In genomic region chrX:9561199-9561598, GRCh38 we compare ENCODE assay signal across 24 cellular contexts.
DNase-seq lines count a peak whose midpoint lies in the region; ATAC-seq and TF ChIP-seq lines count a peak whose summit lies in the region.
"Had no signal": no experiment of that assay in that cellular context is flagged by ENCODE, and none has a peak within 500 bp of the region (broad histone marks: within the 10 kb centered on the region; RNA-seq: fewer than 3 reads in every experiment).

No MANE protein-coding gene starts in this region.

- no TSS peak for BruUV-seq in Caco-2 (replicated peaks; lab: Mats Ljungman, UMichigan)

- H3K9me3 ChIP-seq in CD8-positive, alpha-beta T cell (ENCODE audit: low read length): no peaks in the 10 kb centered on the region
- H3K9me3 ChIP-seq in Caco-2 (no peaks in the 10 kb centered on the region), Karpas-422 (ENCODE audit: low read length) (no peaks in the 10 kb centered on the region), GM23248 (ENCODE audit: low read depth) (no peaks in the 10 kb centered on the region)
- H3K9me3 ChIP-seq: BE2C, BLaER1 had no signal

- POLR2A ChIA-PET in CD8-positive, alpha-beta T cell (lab: Charles Lee): no interaction called here
- POLR2A ChIA-PET in Caco-2 (lab: Charles Lee): no interaction called here

- TF ChIP-seq CTCF in CD8-positive, alpha-beta T cell (IDR thresholded peaks at IDR 0.05): no peak
- TF ChIP-seq CTCF in Caco-2 (IDR thresholded peaks at IDR 0.05; ENCODE audit: insufficient read depth in 1 of 2, low read depth in 1 of 2, low read length in 1 of 2, severe bottlenecking in 1 of 2, unreplicated experiment in 1 of 2) (no peak), nephron progenitor cell (IDR thresholded peaks at IDR 0.05) (no peak)

- H3K79me2 ChIP-seq in Karpas-422 (ENCODE audit: low read length): no peaks in the 10 kb centered on the region
- H3K79me2 ChIP-seq in GM23248 (ENCODE audit: insufficient read depth): peaks cover 27% of the 10 kb centered on the region

- H4K20me1 ChIP-seq in Karpas-422 (ENCODE audit: insufficient read depth, low read depth, low read length): no peaks in the 10 kb centered on the region
- no peaks in the 10 kb centered on the region for H4K20me1 ChIP-seq in GM23248 (ENCODE audit: insufficient read depth)

- H2AFZ ChIP-seq in Karpas-422 (ENCODE audit: low read length): no peak overlapping the region
- no peak overlapping the region for H2AFZ ChIP-seq in GM23248

- H3K27me3 Mint-ChIP-seq in CD8-positive, alpha-beta T cell (ENCODE audit: low read depth): no peaks in the 10 kb centered on the region
- H3K27me3 Mint-ChIP-seq in Caco-2 (ENCODE audit: insufficient read depth, unreplicated experiment) (no peaks in the 10 kb centered on the region), nephron progenitor cell (ENCODE audit: low read depth, poor library complexity) (peaks cover 7% of the 10 kb centered on the region)
- H3K27me3 Mint-ChIP-seq: CD4-positive, alpha-beta memory T cell; CD4-positive, CD25-positive, alpha-beta regulatory T cell had no signal

- H3F3A ChIP-seq in GM23248 (ENCODE audit: insufficient read depth): peaks cover 14% of the 10 kb centered on the region; the same call in 1 of the 2 replicates

- no peak overlapping the region for H3K4me3 ChIP-seq in CD8-positive, alpha-beta T cell (ENCODE audit: low read depth, low read length)
- H3K4me3 ChIP-seq in Caco-2 (ENCODE audit: low read depth, low read length) (no peak overlapping the region), Karpas-422 (ENCODE audit: low read length) (no peak overlapping the region), GM23248 (no peak overlapping the region)
- H3K4me3 ChIP-seq: BLaER1, GM12878 had no signal

- no peaks in the 10 kb centered on the region for H3K9me3 Mint-ChIP-seq in CD8-positive, alpha-beta T cell
- H3K9me3 Mint-ChIP-seq in Caco-2 (ENCODE audit: unreplicated experiment) (no peaks in the 10 kb centered on the region), nephron progenitor cell (peaks cover 40% of the 10 kb centered on the region)

- H3K27me3 ChIP-seq in CD8-positive, alpha-beta T cell (ENCODE audit: insufficient read depth, low read length): no peaks in the 10 kb centered on the region
- H3K27me3 ChIP-seq in Caco-2 (replicated peaks; ENCODE audit: control insufficient read depth, insufficient read depth, low read length) (no peaks in the 10 kb centered on the region), Karpas-422 (ENCODE audit: low read length) (no peaks in the 10 kb centered on the region), GM23248 (replicated peaks; ENCODE audit: insufficient read depth) (no peaks in the 10 kb centered on the region)
- H3K27me3 ChIP-seq: BE2C, BLaER1 had no signal

- WGBS in GM23248 (ENCODE audit: low coverage in 1 of 2, low lambda C conversion rate in 2 of 2, missing lambda C conversion rate in 2 of 2), 2 experiments: 96 to 97% methylated on average over 5 of the region's 5 CpGs

- no peak overlapping the region for H3K27ac ChIP-seq in CD8-positive, alpha-beta T cell (ENCODE audit: low read depth, low read length)
- H3K27ac ChIP-seq in Karpas-422 (ENCODE audit: low read length) (no peak overlapping the region), GM23248 (no peak overlapping the region)
- H3K27ac ChIP-seq: BLaER1 had no signal

- H3K36me3 Mint-ChIP-seq in CD8-positive, alpha-beta T cell: peaks cover 4% of the 10 kb centered on the region
- H3K36me3 Mint-ChIP-seq in Caco-2 (ENCODE audit: insufficient read depth, unreplicated experiment): peaks cover 28% of the 10 kb centered on the region
- peaks cover 40% of the 10 kb centered on the region for H3K36me3 Mint-ChIP-seq in nephron progenitor cell (ENCODE audit: low read depth)

- no peak overlapping the region for H3K4me3 Mint-ChIP-seq in CD8-positive, alpha-beta T cell
- H3K4me3 Mint-ChIP-seq in Caco-2 (ENCODE audit: unreplicated experiment) (no peak overlapping the region), nephron progenitor cell (no peak overlapping the region)
- H3K4me3 Mint-ChIP-seq: CD14-positive monocyte; CD4-positive, alpha-beta memory T cell; CD4-positive, CD25-positive, alpha-beta regulatory T cell had no signal

- H3K9ac ChIP-seq in Karpas-422 (ENCODE audit: low read length) (no peak overlapping the region), GM23248 (no peak overlapping the region)
- H3K9ac ChIP-seq: BLaER1 had no signal

- intact Hi-C loops in CD8-positive, alpha-beta T cell (cut with DNase I, micrococcal nuclease): no loop called here
- intact Hi-C loops in Caco-2 (cut with micrococcal nuclease; ENCODE audit: unreplicated experiment): no loop called here

- H3K27ac Mint-ChIP-seq in CD8-positive, alpha-beta T cell: peak overlapping the region; percentile 7
- H3K27ac Mint-ChIP-seq in Caco-2 (ENCODE audit: unreplicated experiment) (peak overlapping the region; percentile 9), nephron progenitor cell (peak overlapping the region; percentile 14)
- H3K27ac Mint-ChIP-seq: CD14-positive monocyte; CD4-positive, alpha-beta memory T cell had no signal

- no peak for DNase-seq in CD8-positive, alpha-beta T cell
- DNase-seq in Caco-2: no peak
- DNase-seq in nephron progenitor cell: no peak
- no peak for DNase-seq in Karpas-422
- DNase-seq in NCI-H524 treated with DMSO at 0.1 percent for 48 hours (lab: John Stamatoyannopoulos, UW): no peak
- no peak for DNase-seq in GM23248
- no peak for DNase-seq in stimulated activated naive CD4-positive, alpha-beta T cell (lab: John Stamatoyannopoulos, UW)
- DNase-seq: 8988T; ACHN; BE2C; C1 segment of cervical spinal cord; CD4-positive, alpha-beta memory T cell; CD4-positive, CD25-positive, alpha-beta regulatory T cell; DMS 273 treated with DMSO at 0.1 percent for 48 hours; DMS153; DMS53; DMS79; DND-41; EL; GDM1 had no signal

- no peak for ATAC-seq in CD8-positive, alpha-beta T cell
- ATAC-seq in GM18868 (IDR thresholded peaks at IDR 0.05; ENCODE audit: unreplicated experiment): peak; percentile 58
- ATAC-seq: GM12878 had no signal

- peaks cover 55% of the 10 kb centered on the region for H3K4me1 Mint-ChIP-seq in CD8-positive, alpha-beta T cell (ENCODE audit: low read depth)
- H3K4me1 Mint-ChIP-seq in Caco-2 (ENCODE audit: low read depth, unreplicated experiment) (peaks cover 17% of the 10 kb centered on the region), nephron progenitor cell (peaks cover 10% of the 10 kb centered on the region)

- H3K9me2 ChIP-seq in Karpas-422 (replicated peaks; ENCODE audit: insufficient read depth, low read length): no peaks in the 10 kb centered on the region
- no peaks in the 10 kb centered on the region for H3K9me2 ChIP-seq in GM23248 (ENCODE audit: insufficient read depth)

- CTCF ChIA-PET in CD8-positive, alpha-beta T cell (lab: Charles Lee): no interaction called here
- CTCF ChIA-PET in Caco-2 (lab: Charles Lee): no interaction called here

- H3K4me1 ChIP-seq in CD8-positive, alpha-beta T cell (ENCODE audit: insufficient read depth, low read length): peaks cover 12% of the 10 kb centered on the region
- H3K4me1 ChIP-seq in Caco-2: no peaks in the 10 kb centered on the region
- H3K4me1 ChIP-seq in Karpas-422 (ENCODE audit: low read length): no peaks in the 10 kb centered on the region
- peaks cover 21% of the 10 kb centered on the region for H3K4me1 ChIP-seq in GM23248 (ENCODE audit: insufficient read depth)
- H3K4me1 ChIP-seq: BE2C had no signal

- H3K4me2 ChIP-seq in Karpas-422 (ENCODE audit: low read depth, low read length, poor library complexity, severe bottlenecking) (no peak overlapping the region), GM23248 (ENCODE audit: unreplicated experiment) (no peak overlapping the region)
- H3K4me2 ChIP-seq: BLaER1 had no signal

- no peaks in the 10 kb centered on the region for H3K36me3 ChIP-seq in CD8-positive, alpha-beta T cell (ENCODE audit: insufficient read depth, low read length)
- H3K36me3 ChIP-seq in Caco-2 (ENCODE audit: control insufficient read depth, insufficient read depth, low read length) (no peaks in the 10 kb centered on the region; the same call in 1 of the 2 replicates), Karpas-422 (ENCODE audit: insufficient read depth, low read length) (no peaks in the 10 kb centered on the region), GM23248 (ENCODE audit: low read depth) (no peaks in the 10 kb centered on the region)
- H3K36me3 ChIP-seq: BE2C had no signal

- in situ Hi-C loops in GM23248 (cut with MboI): no loop called here
